Comparison of ENCODE assay signal across 28 cellular contexts in genomic region chr4:72875545-72875944, GRCh38.
"Had no signal": no experiment of that assay in that cellular context is flagged by ENCODE, and none has a peak within 500 bp of the region (broad histone marks: within the 10 kb centered on the region; RNA-seq: fewer than 3 reads in every experiment).

No MANE protein-coding gene starts in this region.

- H3K36me3 ChIP-seq: colonic mucosa, esophagus muscularis mucosa, neutrophil, prostate gland, spleen, transverse colon, upper lobe of right lung, vagina had no signal

- H3K4me2 ChIP-seq: hepatocyte had no signal

- H2AFZ ChIP-seq: hepatocyte, parathyroid adenoma had no signal

- DNase-seq: colonic mucosa; dermis blood vessel endothelial cell; effector memory CD4-positive, alpha-beta T cell; foreskin melanocyte; head of caudate nucleus; left colon; left ventricle myocardium superior; mesenchymal stem cell; mucosa of descending colon; naive B cell; right cardiac atrium; spleen; stimulated activated CD4-positive, alpha-beta T cell treated with anti-CD3 and anti-CD28 coated beads, Interleukin-4, amount 100 ng/mL, for 4 hours; stimulated activated naive CD8-positive, alpha-beta T cell treated with anti-CD3 and anti-CD28 coated beads, Interleukin-15, Interleukin-2, amounts not matched to agents 100 U/mL and 50 U/mL, for 24 hours; substantia nigra; testis; transverse colon; upper lobe of right lung had no signal

- H3K4me1 ChIP-seq: colonic mucosa, esophagus muscularis mucosa, parathyroid adenoma, prostate gland, spleen, testis, transverse colon, vagina had no signal

- ATAC-seq: left colon; mucosa of descending colon; natural killer cell treated with Interleukin-12 subunit alpha and Interleukin-12 subunit beta and Interleukin-15 and Interleukin-18, amount 100 ng/mL, for 72 hours; right cardiac atrium; stimulated activated memory B cell treated with anti-CD40 and anti-IgM and Interleukin-4, amounts not matched to agents 10 μg/mL and 1 μg/mL and 100 μg/mL, for 72 hours; stimulated activated naive CD8-positive, alpha-beta T cell treated with anti-CD3 and anti-CD28 coated beads, Interleukin-15, Interleukin-2, amounts not matched to agents 100 U/mL and 50 U/mL, for 24 hours; upper lobe of right lung had no signal

- H3K9ac ChIP-seq: parathyroid adenoma had no signal

- H3K79me2 ChIP-seq: hepatocyte, parathyroid adenoma had no signal

- H3K4me3 ChIP-seq: colonic mucosa, esophagus muscularis mucosa, hepatocyte, lung, mucosa of descending colon, prostate gland, skin epidermis, spleen, testis, transverse colon, upper lobe of right lung, vagina had no signal

- H3K27ac ChIP-seq: colonic mucosa, esophagus muscularis mucosa, hepatocyte, neutrophil, parathyroid adenoma, prostate gland, skin epidermis, spleen, testis, transverse colon, upper lobe of right lung, vagina had no signal

- H3K27me3 ChIP-seq: colonic mucosa, esophagus muscularis mucosa, hepatocyte, neutrophil, spleen, testis, transverse colon, upper lobe of right lung, vagina had no signal

- H3K9me3 ChIP-seq: colonic mucosa, esophagus muscularis mucosa, mucosa of descending colon, neutrophil, prostate gland, testis, transverse colon, vagina had no signal
